ENCODE assay signal across 11 cellular contexts in genomic region chr5:125575561-125576504, GRCh38.
DNase-seq lines count a peak whose midpoint lies in the region; ATAC-seq, FAIRE-seq and TF ChIP-seq lines count a peak whose summit lies in the region.
"Had no signal": no experiment of that assay in that cellular context is flagged by ENCODE, and none has a peak within 500 bp of the region (broad histone marks: within the 10 kb centered on the region; RNA-seq: fewer than 3 reads in every experiment).

No MANE protein-coding gene starts in this region.

- no peaks in the 10 kb centered on the region for H3K27me3 ChIP-seq in left lung

- no peak for ATAC-seq in left lung

- DNase-seq in NCI-H1105 (lab: John Stamatoyannopoulos, UW) = peak; percentile 64
- peak; percentile 92 for DNase-seq in SHP77 treated with DMSO at 0.1 percent for 48 hours (lab: John Stamatoyannopoulos, UW)
- peak in 42 of 51 donors; percentile 1 to 76 (median 24) for DNase-seq in hypothalamus (lab: John Stamatoyannopoulos, UW)
- DNase-seq in substantia nigra (lab: John Stamatoyannopoulos, UW) = peak in 40 of 49 donors; percentile 1 to 66 (median 34)
- DNase-seq in left lung = no peak
- no peak for DNase-seq in RCC 7860 (ENCODE audit: low spot score)
- DNase-seq in effector CD4-positive, alpha-beta T cell = no peak
- DNase-seq: activated B cell treated with CpG ODN at 0.5 μM for 24 hours; aorta; MM.1S; stimulated activated CD4-positive, alpha-beta T cell treated with anti-CD3 and anti-CD28 coated beads, Interleukin-4, amount 100 ng/mL, for 4 hours had no signal

- intact Hi-C loops in left lung (cut with DNase I) = no loop called here

- H3K4me3 ChIP-seq in left lung = no peak overlapping the region

- H3K9me3 ChIP-seq in left lung = peaks cover 0 to 3% of the 10 kb centered on the region in 2 donors

- H3K4me1 ChIP-seq in left lung = no peaks in the 10 kb centered on the region

- TF ChIP-seq CTCF in left lung (IDR thresholded peaks at IDR 0.05) = no peak

- H3K27ac ChIP-seq in substantia nigra (ENCODE audit: low read depth, low read length, poor library complexity, severe bottlenecking) = peak overlapping the region; percentile 83
- H3K27ac ChIP-seq in left lung = no peak overlapping the region

- H3K36me3 ChIP-seq in left lung = no peaks in the 10 kb centered on the region

- FAIRE-seq in RCC 7860 (lab: Jason Lieb, UNC) = no peak

Comparison
In these comparisons a context has a peak if more than half of its experiments do, and no peak if none do; other contexts are left out.
1. DNase-seq: peak in NCI-H1105 (single experiment), SHP77 treated with DMSO at 0.1 percent for 48 hours (single experiment), hypothalamus (42 of 51) and substantia nigra (40 of 49); none in left lung (0 of 2), RCC 7860 (single experiment) and effector CD4-positive, alpha-beta T cell (single experiment).